Comparison of ENCODE assay signal across 8 cellular contexts in genomic region chr6:26285143-26286134, GRCh38.
DNase-seq lines count a peak whose midpoint lies in the region; ATAC-seq and TF ChIP-seq lines count a peak whose summit lies in the region.

No MANE protein-coding gene starts in this region.

- H3K9ac ChIP-seq in colonic mucosa (ENCODE audit: low read depth in 2 of 2, low read length in 2 of 2) = peak overlapping the region; percentile 66 to 98

- H3K4me1 ChIP-seq in colonic mucosa = no peaks in the 10 kb centered on the region

- ATAC-seq in GM19324 (IDR thresholded peaks at IDR 0.05; ENCODE audit: low FRiP score, unreplicated experiment) (peak; percentile 85), HG03460 (IDR thresholded peaks at IDR 0.05; ENCODE audit: unreplicated experiment) (peak; percentile 72), left colon (peak; percentile 86)

- CTCF ChIA-PET in BJ (lab: Yijun Ruan, JAX) = interaction anchor here (1.0 to 1.1 kb wide), 2 partner anchors 9 to 11 kb away, joined by 3 to 6 read pairs; no protein-coding TSS in a partner anchor

- H3K27me3 ChIP-seq in BJ (ENCODE audit: control insufficient read depth, insufficient read depth, low read length) (no peaks in the 10 kb centered on the region), colonic mucosa (no peaks in the 10 kb centered on the region)

- H3K4me3 Mint-ChIP-seq in activated CD4-positive, alpha-beta T cell treated with anti-CD3 and anti-CD28 coated beads, Interleukin-2, amount 10 ng/mL, durations not matched to agents 24 days and 14 days = peak overlapping the region; percentile 87

- peak overlapping the region; percentile 94 for H3K27ac ChIP-seq in colonic mucosa

- H3K4me1 Mint-ChIP-seq in activated CD4-positive, alpha-beta T cell treated with anti-CD3 and anti-CD28 coated beads, Interleukin-2, amount 10 ng/mL, durations not matched to agents 24 days and 14 days = peaks cover 45% of the 10 kb centered on the region

- POLR2A ChIA-PET in BJ (lab: Charles Lee) = interaction anchor here (0.8 to 3.0 kb wide), 7 partner anchors 12 to 162 kb away, joined by 3 to 41 read pairs (median 4); a partner anchor contains a TSS

- H3K9me3 Mint-ChIP-seq in activated CD4-positive, alpha-beta T cell treated with anti-CD3 and anti-CD28 coated beads, Interleukin-2, amount 10 ng/mL, durations not matched to agents 24 days and 14 days = no peaks in the 10 kb centered on the region

- intact Hi-C loops in activated CD4-positive, alpha-beta T cell treated with anti-CD3 and anti-CD28 coated beads, Interleukin-2, amount 10 ng/mL, durations not matched to agents 24 days and 14 days (cut with micrococcal nuclease) = loop anchor here (1.0 to 10.0 kb wide), 13 partner anchors 12 to 1607 kb away; partner anchors contain the start of gene HMGN4
- intact Hi-C loops in colonic mucosa (cut with DNase I) (no loop called here), left colon (cut with DNase I, micrococcal nuclease) (no loop called here)

- TF ChIP-seq CTCF in BJ (IDR thresholded peaks at IDR 0.05; ENCODE audit: insufficient read depth, low read depth, low read length) (no peak), colonic mucosa (IDR thresholded peaks at IDR 0.05) (no peak)

- H3K36me3 ChIP-seq in BJ (ENCODE audit: control insufficient read depth, insufficient read depth, low read length) (no peaks in the 10 kb centered on the region), colonic mucosa (no peaks in the 10 kb centered on the region)

- H3K27me3 Mint-ChIP-seq in activated CD4-positive, alpha-beta T cell treated with anti-CD3 and anti-CD28 coated beads, Interleukin-2, amount 10 ng/mL, durations not matched to agents 24 days and 14 days = peaks cover 7% of the 10 kb centered on the region

- DNase-seq in BJ (ENCODE audit: low read depth) (peak; percentile 97), NCI-H526 (lab: John Stamatoyannopoulos, UW) (peak; percentile 96 to 98), colonic mucosa (peak; percentile 100), left colon (peak; percentile 99)
- DNase-seq in activated CD4-positive, alpha-beta T cell treated with anti-CD3 and anti-CD28 coated beads, Interleukin-2, amount 10 ng/mL, durations not matched to agents 24 days and 14 days = peak; percentile 99
- peak; percentile 79 to 96 for DNase-seq in stimulated activated CD4-positive, alpha-beta T cell treated with anti-CD3 and anti-CD28 coated beads, Interleukin-1b, Interleukin-23, amount 100 ng/mL, for 4 hours (ENCODE audit: low read depth in 2 of 2)

- no peaks in the 10 kb centered on the region for H3K9me3 ChIP-seq in colonic mucosa

- H3K36me3 Mint-ChIP-seq in activated CD4-positive, alpha-beta T cell treated with anti-CD3 and anti-CD28 coated beads, Interleukin-2, amount 10 ng/mL, durations not matched to agents 24 days and 14 days (ENCODE audit: low read depth) = peaks cover 16% of the 10 kb centered on the region

- H3K27ac Mint-ChIP-seq in activated CD4-positive, alpha-beta T cell treated with anti-CD3 and anti-CD28 coated beads, Interleukin-2, amount 10 ng/mL, durations not matched to agents 24 days and 14 days = peak overlapping the region; percentile 96

- H3K4me3 ChIP-seq in BJ (ENCODE audit: low read depth, low read length) (peak overlapping the region; percentile 46), colonic mucosa (peak overlapping the region; percentile 37)

Comparison
In these comparisons a context has a peak if more than half of its experiments do, and no peak if none do; other contexts are left out.
1. Peak in every context shown above with its lines: DNase-seq, ATAC-seq, H3K4me3 ChIP-seq and H3K27ac ChIP-seq.